Comparison of ENCODE assay signal across 20 cellular contexts in the genomic region with DNA sequence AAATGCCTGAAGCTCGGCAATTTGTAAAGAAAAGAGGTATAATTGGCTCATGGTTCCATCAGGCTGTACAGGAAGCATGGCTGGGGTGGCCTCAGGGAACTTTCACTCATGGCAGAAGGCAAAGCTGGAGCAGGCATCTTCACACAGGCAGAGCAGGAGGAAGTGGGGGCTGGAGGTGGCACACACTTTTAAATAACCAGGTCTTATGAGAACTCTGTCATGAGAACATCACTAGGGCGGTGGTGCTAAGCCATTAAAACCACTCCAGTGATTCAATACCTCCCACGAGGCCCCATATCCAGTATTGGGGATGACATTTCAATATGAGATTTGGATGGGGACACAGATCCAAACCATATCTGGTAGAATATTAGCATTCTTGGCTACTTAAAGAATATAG.
DNase-seq lines count a peak whose midpoint lies in the region; ATAC-seq and TF ChIP-seq lines count a peak whose summit lies in the region.
"Had no signal": no experiment of that assay in that cellular context is flagged by ENCODE, and none has a peak within 500 bp of the region (broad histone marks: within the 10 kb centered on the region; RNA-seq: fewer than 3 reads in every experiment).

No MANE protein-coding gene starts in this region.

- peaks cover 5% of the 10 kb centered on the region for H3K4me1 ChIP-seq in OCI-LY7 (ENCODE audit: insufficient read depth, low read length, poor library complexity, severe bottlenecking)
- H3K4me1 ChIP-seq: BLaER1 had no signal

- H3K27ac ChIP-seq in OCI-LY7 (ENCODE audit: low read depth, low read length, poor library complexity, severe bottlenecking): no peak overlapping the region
- H3K27ac ChIP-seq: 22Rv1, BLaER1, C4-2B had no signal

- POLR2A ChIA-PET in OCI-LY7 (lab: Charles Lee): interaction anchor here (0.6 to 1.2 kb wide), 2 partner anchors 24 to 727 kb away, joined by 3 to 4 read pairs; no protein-coding TSS in a partner anchor

- no peaks in the 10 kb centered on the region for H3K36me3 Mint-ChIP-seq in activated naive CD8-positive, alpha-beta T cell treated with anti-CD3 and anti-CD28 coated beads, Interleukin-2, amount 50 U/mL, for 24 hours (ENCODE audit: low read depth)
- H3K36me3 Mint-ChIP-seq in activated naive CD8-positive, alpha-beta T cell treated with anti-CD3 and anti-CD28 coated beads for 36 hours: no peaks in the 10 kb centered on the region
- H3K36me3 Mint-ChIP-seq: CD4-positive, CD25-positive, alpha-beta regulatory T cell; CD8-positive, alpha-beta T cell had no signal

- H2AFZ ChIP-seq in OCI-LY7 (ENCODE audit: low read length): no peak overlapping the region
- H2AFZ ChIP-seq: GM23338 had no signal

- H3K4me1 Mint-ChIP-seq in activated naive CD8-positive, alpha-beta T cell treated with anti-CD3 and anti-CD28 coated beads, Interleukin-2, amount 50 U/mL, for 24 hours: peaks cover 23% of the 10 kb centered on the region
- H3K4me1 Mint-ChIP-seq in activated naive CD8-positive, alpha-beta T cell treated with anti-CD3 and anti-CD28 coated beads for 36 hours: peaks cover 14% of the 10 kb centered on the region
- H3K4me1 Mint-ChIP-seq: B cell had no signal

- intact Hi-C loops in OCI-LY7 (cut with micrococcal nuclease; ENCODE audit: unreplicated experiment): loop anchor here (5.0 kb wide), 2 partner anchors 127 to 383 kb away; no protein-coding TSS in a partner anchor

- H4K20me1 ChIP-seq in OCI-LY7 (ENCODE audit: insufficient read depth, low read length): no peaks in the 10 kb centered on the region
- H4K20me1 ChIP-seq: BLaER1 had no signal

- no peaks in the 10 kb centered on the region for H3K79me2 ChIP-seq in OCI-LY7 (ENCODE audit: insufficient read depth, low read depth, low read length)

- H3K27ac Mint-ChIP-seq in activated naive CD8-positive, alpha-beta T cell treated with anti-CD3 and anti-CD28 coated beads, Interleukin-2, amount 50 U/mL, for 24 hours: peak overlapping the region; percentile 41
- H3K27ac Mint-ChIP-seq in activated naive CD8-positive, alpha-beta T cell treated with anti-CD3 and anti-CD28 coated beads for 36 hours: no peak overlapping the region
- H3K27ac Mint-ChIP-seq: B cell; CD4-positive, CD25-positive, alpha-beta regulatory T cell; CD8-positive, alpha-beta T cell; GM23338; H9; HFFc6 had no signal

- peak; percentile 48 for ATAC-seq in activated naive CD8-positive, alpha-beta T cell treated with anti-CD3 and anti-CD28 coated beads, Interleukin-2, amount 50 U/mL, for 24 hours
- ATAC-seq: CD8-positive, alpha-beta T cell; GM23338; HCT116 had no signal

- H3K9me2 ChIP-seq in OCI-LY7 (ENCODE audit: insufficient read depth, low read length): no peaks in the 10 kb centered on the region

- no peaks in the 10 kb centered on the region for H3K9me3 ChIP-seq in OCI-LY7 (ENCODE audit: low read length)
- H3K9me3 ChIP-seq: BLaER1 had no signal

- H3K9me3 Mint-ChIP-seq in activated naive CD8-positive, alpha-beta T cell treated with anti-CD3 and anti-CD28 coated beads, Interleukin-2, amount 50 U/mL, for 24 hours: no peaks in the 10 kb centered on the region
- no peaks in the 10 kb centered on the region for H3K9me3 Mint-ChIP-seq in activated naive CD8-positive, alpha-beta T cell treated with anti-CD3 and anti-CD28 coated beads for 36 hours
- H3K9me3 Mint-ChIP-seq: CD4-positive, CD25-positive, alpha-beta regulatory T cell; CD8-positive, alpha-beta T cell; GM23338; H9; HFFc6 had no signal

- CTCF ChIA-PET in OCI-LY7 (lab: Charles Lee; ENCODE audit: unreplicated experiment): interaction anchor here (1.1 kb wide), 1 partner anchor 13 kb away, joined by 3 read pairs; no protein-coding TSS in a partner anchor

- DNase-seq in NCI-H1105 (lab: John Stamatoyannopoulos, UW): peak; percentile 12
- no peak for DNase-seq in NCI-H1105 treated with DMSO at 0.1 percent for 48 hours (lab: John Stamatoyannopoulos, UW)
- no peak for DNase-seq in activated naive CD8-positive, alpha-beta T cell treated with anti-CD3 and anti-CD28 coated beads, Interleukin-2, amount 50 U/mL, for 24 hours
- DNase-seq in activated naive CD8-positive, alpha-beta T cell treated with anti-CD3 and anti-CD28 coated beads for 36 hours: no peak
- no peak for DNase-seq in OCI-LY7 (ENCODE audit: low spot score)
- DNase-seq in COLO829 (ENCODE audit: low spot score): no peak
- no peak for DNase-seq in kidney tubule cell (ENCODE audit: low spot score)
- DNase-seq: CD4-positive, CD25-positive, alpha-beta regulatory T cell; CD8-positive, alpha-beta T cell; DMS53; DMS79 treated with DMSO at 0.1 percent for 48 hours; GF-D8; H9; HFFc6 had no signal

- peaks cover 8% of the 10 kb centered on the region for H3K27me3 Mint-ChIP-seq in activated naive CD8-positive, alpha-beta T cell treated with anti-CD3 and anti-CD28 coated beads, Interleukin-2, amount 50 U/mL, for 24 hours
- H3K27me3 Mint-ChIP-seq in activated naive CD8-positive, alpha-beta T cell treated with anti-CD3 and anti-CD28 coated beads for 36 hours: peaks cover 8% of the 10 kb centered on the region

- no peaks in the 10 kb centered on the region for H3K36me3 ChIP-seq in OCI-LY7 (ENCODE audit: insufficient read depth, low read length)
- H3K36me3 ChIP-seq: BLaER1 had no signal

- no TSS peak for BruUV-seq in OCI-LY7 (replicated peaks; lab: Mats Ljungman, UMichigan)

- no peak overlapping the region for H3K4me3 ChIP-seq in OCI-LY7 (ENCODE audit: low read depth, low read length, poor library complexity, severe bottlenecking)
- H3K4me3 ChIP-seq: BLaER1, GM23338 had no signal

- no peak overlapping the region for H3K4me3 Mint-ChIP-seq in activated naive CD8-positive, alpha-beta T cell treated with anti-CD3 and anti-CD28 coated beads, Interleukin-2, amount 50 U/mL, for 24 hours
- no peak overlapping the region for H3K4me3 Mint-ChIP-seq in activated naive CD8-positive, alpha-beta T cell treated with anti-CD3 and anti-CD28 coated beads for 36 hours
- H3K4me3 Mint-ChIP-seq: B cell; CD4-positive, CD25-positive, alpha-beta regulatory T cell; CD8-positive, alpha-beta T cell; GM23338; H9; HFFc6 had no signal

- 0 out of 2 replicates have a peak overlapping the region, but pooled peaks have one; percentile 32 for H3K4me2 ChIP-seq in OCI-LY7 (ENCODE audit: low read length)
- H3K4me2 ChIP-seq: BLaER1, GM23338 had no signal

- TF ChIP-seq CTCF in OCI-LY7 (conservative IDR thresholded peaks at IDR 0.05; ENCODE audit: low read length): no peak
